1 cellular context compared by ENCODE assay signal in genomic region chr1:89608627-89609338, GRCh38.
TF ChIP-seq lines count a peak whose summit lies in the region.

No MANE protein-coding gene starts in this region.

TF ChIP-seq in GM23338, 12 proteins besides CTCF, POLR2A, EP300 and RAD21 (continued from another document):
- TF ChIP-seq ZNF462 (CRISPR knock-in tag; IDR thresholded peaks at IDR 0.05) = no peak
- no peak for TF ChIP-seq JUNB (IDR thresholded peaks at IDR 0.05; ENCODE audit: unreplicated experiment)
- no peak for TF ChIP-seq EZH2 (IDR thresholded peaks at IDR 0.05; ENCODE audit: low read depth, unreplicated experiment)
- no peak for TF ChIP-seq POLR2AphosphoS5 (IDR thresholded peaks at IDR 0.05; ENCODE audit: low read depth)
- no peak for TF ChIP-seq EZH2phosphoT487 (IDR thresholded peaks at IDR 0.05; ENCODE audit: unreplicated experiment)
- TF ChIP-seq ZNF114 (CRISPR knock-in tag; IDR thresholded peaks at IDR 0.05) = no peak
